1 cellular context compared by ENCODE assay signal in the genomic region with DNA sequence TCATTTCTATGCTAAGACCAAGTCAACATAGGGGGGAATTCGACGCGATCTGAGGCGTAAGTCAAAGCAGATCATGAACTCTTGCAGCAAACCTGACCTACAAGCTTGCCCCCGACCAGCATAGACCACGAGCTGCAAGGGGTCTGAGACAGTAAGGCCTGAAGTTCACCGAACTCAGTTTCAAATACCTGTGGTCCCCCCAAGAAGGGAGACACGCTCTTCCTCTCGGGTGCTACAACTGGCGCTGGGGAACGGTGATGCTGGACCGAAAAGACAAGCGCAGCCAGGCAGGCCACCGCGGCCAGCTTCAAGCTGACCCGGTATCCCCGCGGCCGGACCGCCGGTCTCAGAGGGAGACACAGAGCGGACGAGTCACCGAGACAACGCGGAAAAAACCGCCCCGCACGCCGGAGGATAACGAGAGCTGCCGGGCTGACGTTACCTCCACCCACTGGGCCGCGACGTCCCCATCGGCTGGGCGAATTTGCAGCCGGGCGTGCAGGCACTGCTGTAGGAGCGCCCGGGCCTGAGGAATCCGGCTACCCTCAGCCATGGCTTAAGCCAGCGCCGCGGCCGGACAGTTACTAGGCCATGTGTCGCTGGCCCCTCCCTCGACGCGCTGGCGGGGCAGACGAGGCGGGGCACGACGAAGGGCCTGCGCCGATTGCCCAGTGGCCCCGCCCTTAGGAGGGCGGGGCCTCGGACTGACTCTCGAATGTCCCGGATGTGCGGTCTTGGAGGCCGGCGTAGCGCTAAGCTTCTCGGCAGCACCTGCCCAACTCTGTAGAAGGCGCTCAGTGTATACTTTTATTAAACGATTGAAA.
A peak's percentile ranks its signal among the peaks of the same experiment; 100 is the strongest.
TF ChIP-seq lines count a peak whose summit lies in the region.

Gene DTD2, minus strand, starts transcription at position 666 of the 824 bp plus-strand sequence. Its CDS starts 113 bp downstream, at position 553.

TF ChIP-seq in HCT116, 20 proteins besides CTCF, POLR2A, EP300 and RAD21 (continued from another document):
- TF ChIP-seq EGR1 (IDR thresholded peaks at IDR 0.05; ENCODE audit: low read depth) (no peak), JUND (IDR thresholded peaks at IDR 0.05) (no peak), ZFX (IDR thresholded peaks at IDR 0.05) (peak; percentile 95), CEBPB (IDR thresholded peaks at IDR 0.05; ENCODE audit: low read depth) (no peak), EZH2phosphoT487 (IDR thresholded peaks at IDR 0.05; ENCODE audit: borderline replicate concordance) (no peak), ZNF274 (IDR thresholded peaks at IDR 0.05; ENCODE audit: low read depth, low read length) (no peak), ELF1 (IDR thresholded peaks at IDR 0.05; ENCODE audit: borderline replicate concordance, low read depth) (no peak; the same call in 1 of the 2 replicates), CBX3 (IDR thresholded peaks at IDR 0.05; ENCODE audit: low read depth) (peak; percentile 78), SP1 (IDR thresholded peaks at IDR 0.05; ENCODE audit: low read depth) (peak; percentile 48; the same call in 1 of the 2 replicates), TCF7L2 (IDR thresholded peaks at IDR 0.05; ENCODE audit: borderline replicate concordance, extremely low read depth, insufficient read depth, insufficient read length) (peak; percentile 18), MAX (IDR thresholded peaks at IDR 0.05) (peak; percentile 94), POLR2AphosphoS5 (IDR thresholded peaks at IDR 0.05; ENCODE audit: low read depth, low read length) (peak; percentile 91), SRF (IDR thresholded peaks at IDR 0.05; ENCODE audit: low read depth) (no peak), FOSL1 (IDR thresholded peaks at IDR 0.05; ENCODE audit: low read depth) (no peak), EZH2 (IDR thresholded peaks at IDR 0.05) (no peak)
- TF ChIP-seq, protein P1, sequence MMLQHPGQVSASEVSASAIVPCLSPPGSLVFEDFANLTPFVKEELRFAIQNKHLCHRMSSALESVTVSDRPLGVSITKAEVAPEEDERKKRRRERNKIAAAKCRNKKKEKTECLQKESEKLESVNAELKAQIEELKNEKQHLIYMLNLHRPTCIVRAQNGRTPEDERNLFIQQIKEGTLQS (IDR thresholded peaks at IDR 0.05), result no peak
